8 cellular contexts compared by ENCODE assay signal in genomic region chr15:23039917-23040281, GRCh38. TPM values are rescaled to one million over a fixed set of nuclear protein-coding genes. Genes with fewer than 3 reads are reported as not detected.
DNase-seq lines count a peak whose midpoint lies in the region; ATAC-seq and TF ChIP-seq lines count a peak whose summit lies in the region.

No MANE protein-coding gene starts in this region.

- no peaks in the 10 kb centered on the region for H3K9me3 ChIP-seq in SK-N-MC (ENCODE audit: low read depth, low read length)

- H3K36me3 ChIP-seq in SK-N-MC (ENCODE audit: insufficient read depth, low read length): peaks cover 9% of the 10 kb centered on the region

- H3K27ac ChIP-seq in SK-N-MC: 0 out of 2 replicates have a peak overlapping the region, but pooled peaks have one; percentile 4

- H3K4me3 ChIP-seq in SK-N-MC (peak overlapping the region; percentile 78), foreskin fibroblast (ENCODE audit: low read depth in 1 of 2, low read length in 2 of 2) (peak overlapping the region; percentile 72 to 85), retinal pigment epithelial cell (ENCODE audit: low read length) (peak overlapping the region; percentile 64)

- ATAC-seq in Right ventricle myocardium superior (ENCODE audit: poor library complexity): peak; percentile 35
- ATAC-seq in left ventricle myocardium superior: no peak
- ATAC-seq in HG02763 (IDR thresholded peaks at IDR 0.05; ENCODE audit: unreplicated experiment): no peak

- intact Hi-C loops in Right ventricle myocardium superior (cut with DNase I) (no loop called here), left ventricle myocardium superior (cut with micrococcal nuclease) (no loop called here)

- no peak for TF ChIP-seq CTCF in foreskin fibroblast (IDR thresholded peaks at IDR 0.05; ENCODE audit: low read depth, low read length)
- TF ChIP-seq CTCF in retinal pigment epithelial cell (conservative IDR thresholded peaks at IDR 0.05; ENCODE audit: low read depth, low read length): no peak

- DNase-seq in Right ventricle myocardium superior: peak; percentile 52
- DNase-seq in left ventricle myocardium superior: no peak
- no peak for DNase-seq in SK-N-MC (ENCODE audit: low read depth, low spot score)
- no peak for DNase-seq in foreskin fibroblast
- peak; percentile 0 for DNase-seq in retinal pigment epithelial cell (ENCODE audit: low read depth)
- no peak for DNase-seq in HK-2 (ENCODE audit: unreplicated experiment)
- DNase-seq in DMS114 treated with DMSO at 0.1 percent for 48 hours (lab: John Stamatoyannopoulos, UW; ENCODE audit: unreplicated experiment): no peak

- H3K9ac ChIP-seq in SK-N-MC (ENCODE audit: insufficient read length): peak overlapping the region; percentile 81

RNA-seq across cellular contexts. Expression of gene TUBGCP5, which starts 0.5 kb away (rescaled TPM):
- total RNA-seq in Right ventricle myocardium superior: 11.3 TPM
- total RNA-seq in left ventricle myocardium superior: 11.5 TPM

RNA-seq across cellular contexts. Expression of gene CYFIP1, which starts 59.7 kb away (rescaled TPM):
- total RNA-seq in Right ventricle myocardium superior: 28.8 TPM
- total RNA-seq in left ventricle myocardium superior: 32.4 TPM

Comparison
In these comparisons a context has a peak if more than half of its experiments do, and no peak if none do; other contexts are left out.
1. DNase-seq: peak in Right ventricle myocardium superior (single experiment) and retinal pigment epithelial cell (single experiment); none in left ventricle myocardium superior (single experiment), SK-N-MC (single experiment), foreskin fibroblast (0 of 2), HK-2 (single experiment) and DMS114 treated with DMSO at 0.1 percent for 48 hours (single experiment).
2. Peak in every context shown above with its lines, with median percentiles within 50 percentile points of each other: H3K4me3 ChIP-seq.